In genomic region chr2:58073008-58073407, GRCh38 we compare ENCODE assay signal across 1 cellular context.
A peak's percentile ranks its signal among the peaks of the same experiment; 100 is the strongest.
TF ChIP-seq lines count a peak whose summit lies in the region.

No MANE protein-coding gene starts in this region.

TF ChIP-seq in K562, 482 proteins besides CTCF, POLR2A, EP300 and RAD21 (continued from another document):
- TF ChIP-seq MAFG (tag; conservative IDR thresholded peaks at IDR 0.05): 0 out of 2 replicates have a peak, but pooled peaks have one; percentile 7
- peak; percentile 82 for TF ChIP-seq ZNF316 (IDR thresholded peaks at IDR 0.05)
- TF ChIP-seq XRCC3 (IDR thresholded peaks at IDR 0.05): no peak
- no peak for TF ChIP-seq CCNT2 (IDR thresholded peaks at IDR 0.05; ENCODE audit: borderline replicate concordance, extremely low read depth, insufficient read length, low read depth, low read length)
- TF ChIP-seq SRF (CRISPR knock-in tag; IDR thresholded peaks at IDR 0.05): no peak
- TF ChIP-seq MAFF (IDR thresholded peaks at IDR 0.05; ENCODE audit: low read length): 0 out of 2 replicates have a peak, but pooled peaks have one; percentile 19
- no peak for TF ChIP-seq ZNF431 (CRISPR knock-in tag; IDR thresholded peaks at IDR 0.05)
- peak; percentile 57 for TF ChIP-seq C11orf30 (IDR thresholded peaks at IDR 0.05; ENCODE audit: low read depth)
- TF ChIP-seq KLF10 (CRISPR knock-in tag; IDR thresholded peaks at IDR 0.05): no peak
- TF ChIP-seq SIN3A (IDR thresholded peaks at IDR 0.05; ENCODE audit: borderline replicate concordance in 2 of 2, control insufficient read depth in 1 of 2, low read depth in 2 of 2, low read length in 2 of 2): no peak
- TF ChIP-seq RB1 (IDR thresholded peaks at IDR 0.05; ENCODE audit: low read depth): no peak
- TF ChIP-seq, protein P1, sequence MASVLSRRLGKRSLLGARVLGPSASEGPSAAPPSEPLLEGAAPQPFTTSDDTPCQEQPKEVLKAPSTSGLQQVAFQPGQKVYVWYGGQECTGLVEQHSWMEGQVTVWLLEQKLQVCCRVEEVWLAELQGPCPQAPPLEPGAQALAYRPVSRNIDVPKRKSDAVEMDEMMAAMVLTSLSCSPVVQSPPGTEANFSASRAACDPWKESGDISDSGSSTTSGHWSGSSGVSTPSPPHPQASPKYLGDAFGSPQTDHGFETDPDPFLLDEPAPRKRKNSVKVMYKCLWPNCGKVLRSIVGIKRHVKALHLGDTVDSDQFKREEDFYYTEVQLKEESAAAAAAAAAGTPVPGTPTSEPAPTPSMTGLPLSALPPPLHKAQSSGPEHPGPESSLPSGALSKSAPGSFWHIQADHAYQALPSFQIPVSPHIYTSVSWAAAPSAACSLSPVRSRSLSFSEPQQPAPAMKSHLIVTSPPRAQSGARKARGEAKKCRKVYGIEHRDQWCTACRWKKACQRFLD (CRISPR knock-in tag; IDR thresholded peaks at IDR 0.05): no peak
- no peak for TF ChIP-seq EZH2 (IDR thresholded peaks at IDR 0.05; ENCODE audit: borderline replicate concordance, low read depth, low read length)
- TF ChIP-seq, protein P2, sequence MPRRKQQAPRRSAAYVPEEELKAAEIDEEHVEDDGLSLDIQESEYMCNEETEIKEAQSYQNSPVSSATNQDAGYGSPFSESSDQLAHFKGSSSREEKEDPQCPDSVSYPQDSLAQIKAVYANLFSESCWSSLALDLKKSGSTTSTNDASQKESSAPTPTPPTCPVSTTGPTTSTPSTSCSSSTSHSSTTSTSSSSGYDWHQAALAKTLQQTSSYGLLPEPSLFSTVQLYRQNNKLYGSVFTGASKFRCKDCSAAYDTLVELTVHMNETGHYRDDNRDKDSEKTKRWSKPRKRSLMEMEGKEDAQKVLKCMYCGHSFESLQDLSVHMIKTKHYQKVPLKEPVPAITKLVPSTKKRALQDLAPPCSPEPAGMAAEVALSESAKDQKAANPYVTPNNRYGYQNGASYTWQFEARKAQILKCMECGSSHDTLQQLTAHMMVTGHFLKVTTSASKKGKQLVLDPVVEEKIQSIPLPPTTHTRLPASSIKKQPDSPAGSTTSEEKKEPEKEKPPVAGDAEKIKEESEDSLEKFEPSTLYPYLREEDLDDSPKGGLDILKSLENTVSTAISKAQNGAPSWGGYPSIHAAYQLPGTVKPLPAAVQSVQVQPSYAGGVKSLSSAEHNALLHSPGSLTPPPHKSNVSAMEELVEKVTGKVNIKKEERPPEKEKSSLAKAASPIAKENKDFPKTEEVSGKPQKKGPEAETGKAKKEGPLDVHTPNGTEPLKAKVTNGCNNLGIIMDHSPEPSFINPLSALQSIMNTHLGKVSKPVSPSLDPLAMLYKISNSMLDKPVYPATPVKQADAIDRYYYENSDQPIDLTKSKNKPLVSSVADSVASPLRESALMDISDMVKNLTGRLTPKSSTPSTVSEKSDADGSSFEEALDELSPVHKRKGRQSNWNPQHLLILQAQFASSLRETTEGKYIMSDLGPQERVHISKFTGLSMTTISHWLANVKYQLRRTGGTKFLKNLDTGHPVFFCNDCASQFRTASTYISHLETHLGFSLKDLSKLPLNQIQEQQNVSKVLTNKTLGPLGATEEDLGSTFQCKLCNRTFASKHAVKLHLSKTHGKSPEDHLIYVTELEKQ (CRISPR knock-in tag; IDR thresholded peaks at IDR 0.05): no peak
